ENCODE assay signal across 15 cellular contexts in genomic region chr15:42796955-42797779, GRCh38.
A peak's percentile ranks its signal among the peaks of the same experiment; 100 is the strongest.
DNase-seq lines count a peak whose midpoint lies in the region; ATAC-seq and TF ChIP-seq lines count a peak whose summit lies in the region.
"Had no signal": no experiment of that assay in that cellular context is flagged by ENCODE, and none has a peak within 500 bp of the region (broad histone marks: within the 10 kb centered on the region; RNA-seq: fewer than 3 reads in every experiment).

No MANE protein-coding gene starts in this region.

- no peak overlapping the region for H3K4me3 Mint-ChIP-seq in osteocyte (ENCODE audit: unreplicated experiment)
- no peak overlapping the region for H3K4me3 Mint-ChIP-seq in nephron progenitor cell
- H3K4me3 Mint-ChIP-seq: activated naive CD4-positive, alpha-beta T cell treated with anti-CD3 and anti-CD28 coated beads, Interleukin-2, amount 50 U/mL, for 24 hours had no signal

- no peaks in the 10 kb centered on the region for H3K4me1 ChIP-seq in OCI-LY1 (ENCODE audit: insufficient read depth, low read length, severe bottlenecking)
- H3K4me1 ChIP-seq: colonic mucosa, esophagus squamous epithelium, SJCRH30, testis had no signal

- no peaks in the 10 kb centered on the region for H3F3A ChIP-seq in OCI-LY1 (ENCODE audit: insufficient read depth, low read length)

- ATAC-seq in activated naive CD4-positive, alpha-beta T cell treated with anti-CD3 and anti-CD28 coated beads, Interleukin-2, amount 50 U/mL, for 72 hours: no peak

- no peak overlapping the region for H2AFZ ChIP-seq in OCI-LY1 (ENCODE audit: low read length)

- no peak overlapping the region for H3K9ac ChIP-seq in OCI-LY1 (ENCODE audit: low read length)

- no peaks in the 10 kb centered on the region for H3K9me3 ChIP-seq in OCI-LY1 (ENCODE audit: low read length)
- H3K9me3 ChIP-seq: colonic mucosa, esophagus squamous epithelium, ovary, SJCRH30, testis had no signal

- peaks cover 5% of the 10 kb centered on the region; the same call in 1 of the 2 replicates for H3K36me3 ChIP-seq in OCI-LY1 (ENCODE audit: insufficient read depth, low read length)
- H3K36me3 ChIP-seq: colonic mucosa, ovary, SJCRH30 had no signal

- H3K27me3 ChIP-seq in OCI-LY1 (ENCODE audit: insufficient read depth, low read length): no peaks in the 10 kb centered on the region
- H3K27me3 ChIP-seq: colonic mucosa, esophagus squamous epithelium, ovary, SJCRH30, testis had no signal

- no peak overlapping the region for H3K27ac ChIP-seq in OCI-LY1 (ENCODE audit: low read depth, low read length, poor library complexity, severe bottlenecking)
- H3K27ac ChIP-seq: colonic mucosa, esophagus squamous epithelium, ovary, SJCRH30, testis had no signal

- no peak overlapping the region for H3K4me2 ChIP-seq in OCI-LY1 (ENCODE audit: low read length)

- H3K9me3 Mint-ChIP-seq in osteocyte (ENCODE audit: unreplicated experiment): no peaks in the 10 kb centered on the region
- H3K9me3 Mint-ChIP-seq in activated naive CD4-positive, alpha-beta T cell treated with anti-CD3 and anti-CD28 coated beads, Interleukin-2, amount 50 U/mL, for 72 hours: no peaks in the 10 kb centered on the region
- H3K9me3 Mint-ChIP-seq in nephron progenitor cell: no peaks in the 10 kb centered on the region
- H3K9me3 Mint-ChIP-seq: activated naive CD4-positive, alpha-beta T cell treated with anti-CD3 and anti-CD28 coated beads, Interleukin-2, amount 50 U/mL, for 24 hours had no signal

- H3K79me2 ChIP-seq in OCI-LY1 (ENCODE audit: insufficient read depth, low read length): no peaks in the 10 kb centered on the region

- TF ChIP-seq CTCF in OCI-LY1 (IDR thresholded peaks at IDR 0.05; ENCODE audit: low read length) (peak; percentile 38), osteocyte (IDR thresholded peaks at IDR 0.05) (peak; percentile 28), nephron progenitor cell (IDR thresholded peaks at IDR 0.05) (no peak)

- DNase-seq in NCI-H146 (lab: John Stamatoyannopoulos, UW) (peak; percentile 14), NCI-H146 treated with DMSO at 0.1 percent for 48 hours (lab: John Stamatoyannopoulos, UW; ENCODE audit: unreplicated experiment) (no peak), dermis blood vessel endothelial cell (peak; percentile 22), osteocyte (ENCODE audit: extremely low spot score, unreplicated experiment) (no peak), SK-N-DZ (ENCODE audit: low spot score) (no peak), nephron progenitor cell (no peak)
- DNase-seq in activated naive CD4-positive, alpha-beta T cell treated with anti-CD3 and anti-CD28 coated beads, Interleukin-2, amount 50 U/mL, for 72 hours (ENCODE audit: low spot score in 2 of 2): no peak
- DNase-seq: colonic mucosa, esophagus squamous epithelium, NCI-H1436 treated with DMSO at 0.1 percent for 48 hours, ovary, SJCRH30, testis had no signal

- H3K9me2 ChIP-seq in OCI-LY1 (ENCODE audit: low read depth, low read length): no peaks in the 10 kb centered on the region

- peak overlapping the region; percentile 27 for H3K27ac Mint-ChIP-seq in osteocyte (ENCODE audit: unreplicated experiment)
- no peak overlapping the region for H3K27ac Mint-ChIP-seq in activated naive CD4-positive, alpha-beta T cell treated with anti-CD3 and anti-CD28 coated beads, Interleukin-2, amount 50 U/mL, for 72 hours
- no peak overlapping the region for H3K27ac Mint-ChIP-seq in nephron progenitor cell
- H3K27ac Mint-ChIP-seq: activated naive CD4-positive, alpha-beta T cell treated with anti-CD3 and anti-CD28 coated beads, Interleukin-2, amount 50 U/mL, for 24 hours had no signal

- no peak overlapping the region for H3K4me3 ChIP-seq in OCI-LY1 (ENCODE audit: low read depth, low read length, poor library complexity, severe bottlenecking)
- H3K4me3 ChIP-seq: colonic mucosa, esophagus squamous epithelium, ovary, SJCRH30, testis had no signal

- peaks cover 23% of the 10 kb centered on the region for H3K36me3 Mint-ChIP-seq in osteocyte (ENCODE audit: unreplicated experiment)
- no peaks in the 10 kb centered on the region for H3K36me3 Mint-ChIP-seq in activated naive CD4-positive, alpha-beta T cell treated with anti-CD3 and anti-CD28 coated beads, Interleukin-2, amount 50 U/mL, for 72 hours
- peaks cover 54% of the 10 kb centered on the region for H3K36me3 Mint-ChIP-seq in nephron progenitor cell (ENCODE audit: low read depth)

- no peaks in the 10 kb centered on the region for H3K27me3 Mint-ChIP-seq in osteocyte (ENCODE audit: unreplicated experiment)
- H3K27me3 Mint-ChIP-seq in nephron progenitor cell (ENCODE audit: low read depth, poor library complexity): peaks cover 5% of the 10 kb centered on the region
- H3K27me3 Mint-ChIP-seq: activated naive CD4-positive, alpha-beta T cell treated with anti-CD3 and anti-CD28 coated beads, Interleukin-2, amount 50 U/mL, for 24 hours had no signal

- no peaks in the 10 kb centered on the region for H4K20me1 ChIP-seq in OCI-LY1 (ENCODE audit: insufficient read depth, low read length)

- H3K4me1 Mint-ChIP-seq in osteocyte (ENCODE audit: unreplicated experiment): peaks cover 14% of the 10 kb centered on the region
- H3K4me1 Mint-ChIP-seq in nephron progenitor cell: peaks cover 5% of the 10 kb centered on the region
- H3K4me1 Mint-ChIP-seq: activated naive CD4-positive, alpha-beta T cell treated with anti-CD3 and anti-CD28 coated beads, Interleukin-2, amount 50 U/mL, for 24 hours had no signal

Comparison
In these comparisons a context has a peak if more than half of its experiments do, and no peak if none do; other contexts are left out.
1. DNase-seq: peak in NCI-H146 (single experiment) and dermis blood vessel endothelial cell (single experiment); none in NCI-H146 treated with DMSO at 0.1 percent for 48 hours (single experiment), osteocyte (single experiment), activated naive CD4-positive, alpha-beta T cell treated with anti-CD3 and anti-CD28 coated beads, Interleukin-2, amount 50 U/mL, for 72 hours (0 of 2), SK-N-DZ (single experiment) and nephron progenitor cell (single experiment).